ENCODE assay signal across 9 cellular contexts in genomic region chr5:124952079-124952478, GRCh38.
DNase-seq lines count a peak whose midpoint lies in the region; ATAC-seq and TF ChIP-seq lines count a peak whose summit lies in the region.
"Had no signal": no experiment of that assay in that cellular context is flagged by ENCODE, and none has a peak within 500 bp of the region (broad histone marks: within the 10 kb centered on the region; RNA-seq: fewer than 3 reads in every experiment).

No MANE protein-coding gene starts in this region.

- no peaks in the 10 kb centered on the region for H3K27me3 Mint-ChIP-seq in memory B cell
- H3K27me3 Mint-ChIP-seq in glutamatergic neuron (ENCODE audit: unreplicated experiment): no peaks in the 10 kb centered on the region

- TF ChIP-seq CTCF in glutamatergic neuron (IDR thresholded peaks at IDR 0.05; ENCODE audit: partially characterized antibody, unreplicated experiment): no peak

- H3K36me3 Mint-ChIP-seq in memory B cell: no peaks in the 10 kb centered on the region
- H3K36me3 Mint-ChIP-seq in glutamatergic neuron (ENCODE audit: unreplicated experiment): no peaks in the 10 kb centered on the region

- H3K4me1 Mint-ChIP-seq in memory B cell: peaks cover 8% of the 10 kb centered on the region
- H3K4me1 Mint-ChIP-seq in glutamatergic neuron (ENCODE audit: low read depth, unreplicated experiment): no peaks in the 10 kb centered on the region

- peak overlapping the region; percentile 89 for H3K27ac Mint-ChIP-seq in memory B cell
- no peak overlapping the region for H3K27ac Mint-ChIP-seq in glutamatergic neuron (ENCODE audit: unreplicated experiment)
- H3K27ac Mint-ChIP-seq: activated T-cell treated with anti-CD3 and anti-CD28 coated beads, Interleukin-2, amount 50 U/mL, for 72 hours had no signal

- DNase-seq in memory B cell (ENCODE audit: low spot score in 2 of 2) (peak; percentile 16 to 32), pons (ENCODE audit: low spot score) (no peak), NCI-H446 treated with DMSO at 0.1 percent for 48 hours (lab: John Stamatoyannopoulos, UW) (no peak), DMS 273 treated with DMSO at 0.1 percent for 48 hours (lab: John Stamatoyannopoulos, UW) (no peak), glutamatergic neuron (no peak)
- DNase-seq: activated T-cell treated with anti-CD3 and anti-CD28 coated beads, Interleukin-2, amount 50 U/mL, for 72 hours had no signal

- no peaks in the 10 kb centered on the region for H3K9me3 Mint-ChIP-seq in memory B cell
- H3K9me3 Mint-ChIP-seq in glutamatergic neuron (ENCODE audit: unreplicated experiment): no peaks in the 10 kb centered on the region

- H3K4me3 Mint-ChIP-seq in memory B cell: peak overlapping the region; percentile 42
- no peak overlapping the region for H3K4me3 Mint-ChIP-seq in glutamatergic neuron (ENCODE audit: unreplicated experiment)
- H3K4me3 Mint-ChIP-seq: activated T-cell treated with anti-CD3 and anti-CD28 coated beads, Interleukin-2, amount 50 U/mL, for 72 hours had no signal

- ATAC-seq in GM18868 (IDR thresholded peaks at IDR 0.05; ENCODE audit: unreplicated experiment) (peak; percentile 93), GM21786 (IDR thresholded peaks at IDR 0.05; ENCODE audit: unreplicated experiment) (peak; percentile 95), HG03558 (IDR thresholded peaks at IDR 0.05; ENCODE audit: extremely low read depth, unreplicated experiment) (peak; percentile 76), memory B cell (ENCODE audit: low read depth) (peak; percentile 72)

Comparison
In these comparisons a context has a peak if more than half of its experiments do, and no peak if none do; other contexts are left out.
1. DNase-seq: peak in memory B cell (2 of 2); none in pons (single experiment), NCI-H446 treated with DMSO at 0.1 percent for 48 hours (single experiment), DMS 273 treated with DMSO at 0.1 percent for 48 hours (single experiment) and glutamatergic neuron (single experiment).
2. Peak in every context shown above with its lines, with median percentiles within 50 percentile points of each other: ATAC-seq.